ENCODE assay signal across 25 cellular contexts in genomic region chr16:49750341-49751011, GRCh38.
DNase-seq lines count a peak whose midpoint lies in the region; ATAC-seq and TF ChIP-seq lines count a peak whose summit lies in the region.
"Had no signal": no experiment of that assay in that cellular context is flagged by ENCODE, and none has a peak within 500 bp of the region (broad histone marks: within the 10 kb centered on the region; RNA-seq: fewer than 3 reads in every experiment).

No MANE protein-coding gene starts in this region.

- TF ChIP-seq EP300 in SK-N-SH (IDR thresholded peaks at IDR 0.05; ENCODE audit: borderline replicate concordance in 1 of 2, low read depth in 1 of 2, low read length in 1 of 2): peak in 1 of 2 experiments; percentile 55; a peak in 1 of 4 replicates

- no peak overlapping the region for H3K4me2 ChIP-seq in H9 (ENCODE audit: insufficient read depth, insufficient read length, low read length)
- peak overlapping the region; percentile 28; the same call in 1 of the 2 replicates for H3K4me2 ChIP-seq in SK-N-SH

- H2AFZ ChIP-seq in H9 (ENCODE audit: low read length) (no peak overlapping the region), SK-N-SH (ENCODE audit: low read depth) (no peak overlapping the region)

- H4K20me1 ChIP-seq in H9 (ENCODE audit: control insufficient read depth, insufficient read depth, insufficient read length) (no peaks in the 10 kb centered on the region), SK-N-SH (ENCODE audit: insufficient read depth) (no peaks in the 10 kb centered on the region)

- H3K9me3 Mint-ChIP-seq in H9: no peaks in the 10 kb centered on the region
- H3K9me3 Mint-ChIP-seq: activated CD4-positive, alpha-beta T cell treated with anti-CD3 and anti-CD28 coated beads, Interleukin-2, amount 10 ng/mL, durations not matched to agents 7 days and 5 days; central memory CD8-positive, alpha-beta T cell; type B pancreatic cell had no signal

- H3K36me3 Mint-ChIP-seq in H9 (ENCODE audit: insufficient read depth in 1 of 3, low read depth in 3 of 3): peaks cover 0 to 4% (median 0%) of the 10 kb centered on the region in 3 experiments; a peak in 1 of 7 replicates
- H3K36me3 Mint-ChIP-seq: CD8-positive, alpha-beta memory T cell; type B pancreatic cell had no signal

- peak overlapping the region; percentile 22 to 66 (median 35); a peak in 5 of 7 replicates for H3K27ac Mint-ChIP-seq in H9
- H3K27ac Mint-ChIP-seq: activated CD4-positive, alpha-beta T cell treated with anti-CD3 and anti-CD28 coated beads, Interleukin-2, amount 10 ng/mL, durations not matched to agents 7 days and 5 days; CD8-positive, alpha-beta memory T cell; type B pancreatic cell had no signal

- no peak for DNase-seq in H9
- DNase-seq in SK-N-SH: peak; percentile 83
- peak; percentile 24 for DNase-seq in fibroblast of pulmonary artery (ENCODE audit: low read depth)
- no peak for DNase-seq in omental fat pad (ENCODE audit: low spot score)
- no peak for DNase-seq in globus pallidus (ENCODE audit: low spot score)
- no peak for DNase-seq in dedifferentiated amniotic fluid mesenchymal stem cell (ENCODE audit: extremely low spot score)
- no peak for DNase-seq in NCI-H2029 treated with DMSO at 0.1 percent for 48 hours (lab: John Stamatoyannopoulos, UW)
- DNase-seq: activated CD4-positive, alpha-beta T cell treated with anti-CD3 and anti-CD28 coated beads, Interleukin-2, amount 10 ng/mL, durations not matched to agents 7 days and 5 days; activated effector memory CD4-positive, alpha-beta T cell treated with Interleukin-2 at 50 U/mL for 16 hours; CD8-positive, alpha-beta memory T cell; DMS79 treated with DMSO at 0.1 percent for 48 hours; effector CD8-positive, alpha-beta T cell; Karpas-422; left ventricle myocardium superior; mucosa of descending colon; NCI-H1105; NCI-H2081 treated with DMSO at 0.1 percent for 48 hours; NCI-H526 treated with DMSO at 0.1 percent for 48 hours; spleen; stimulated activated CD4-positive, alpha-beta T cell treated with anti-CD3 and anti-CD28 coated beads, Interleukin-4, amount 100 ng/mL, for 4 hours; T-helper 1 cell had no signal

- WGBS in H9 (ENCODE audit: extremely low coverage, insufficient read length, low lambda C conversion rate): no CpG with 5 or more reads among the region's 17 CpGs
- 21% methylated on average over 17 of the region's 17 CpGs for WGBS in SK-N-SH (ENCODE audit: low lambda C conversion rate)

- no peak overlapping the region for H2BK15ac ChIP-seq in H9 (ENCODE audit: low read depth, low read length)

- H3K9me3 ChIP-seq in H9 (ENCODE audit: control insufficient read depth, low read depth, low read length) (no peaks in the 10 kb centered on the region), SK-N-SH (no peaks in the 10 kb centered on the region)
- H3K9me3 ChIP-seq: esophagus muscularis mucosa, mucosa of descending colon, neutrophil, spleen had no signal

- H3K9me2 ChIP-seq in SK-N-SH: no peaks in the 10 kb centered on the region

- H2BK12ac ChIP-seq in H9 (ENCODE audit: insufficient read length, low read depth, low read length): no peak overlapping the region

- no peak overlapping the region for H2BK5ac ChIP-seq in H9 (ENCODE audit: insufficient read length, low read length)

- H2BK20ac ChIP-seq in H9 (ENCODE audit: low read depth, low read length, poor library complexity, severe bottlenecking): no peak overlapping the region

- peak; percentile 49 for ATAC-seq in omental fat pad (ENCODE audit: low FRiP score)
- ATAC-seq: left ventricle myocardium superior, mucosa of descending colon had no signal

- POLR2A ChIA-PET in SK-N-SH (lab: Yijun Ruan, JAX): interaction anchor here (1.0 kb wide), 1 partner anchor 86 kb away, joined by 3 read pairs; no protein-coding TSS in a partner anchor

- H3K4me1 ChIP-seq in H9 (ENCODE audit: insufficient read depth, low read length) (peaks cover 17% of the 10 kb centered on the region; the same call in 1 of the 2 replicates), SK-N-SH (ENCODE audit: control insufficient read depth in 1 of 2, insufficient read depth in 2 of 2, low read depth in 1 of 2, low read length in 1 of 2) (peaks cover 9 to 83% of the 10 kb centered on the region in 2 experiments; a peak in 3 of 4 replicates)

- no peaks in the 10 kb centered on the region; the same call in 1 of the 2 replicates for H3K79me2 ChIP-seq in H9 (ENCODE audit: insufficient read depth, low read length)
- H3K79me2 ChIP-seq in SK-N-SH (ENCODE audit: insufficient read depth): no peaks in the 10 kb centered on the region

- no peak overlapping the region for H3K23ac ChIP-seq in H9 (ENCODE audit: insufficient read length, low read depth, low read length)

- H3T11ph ChIP-seq in H9 (ENCODE audit: low read length): no peak overlapping the region

- H3K14ac ChIP-seq in H9 (ENCODE audit: insufficient read depth, low read length): peak overlapping the region; percentile 39; the same call in 1 of the 2 replicates

- peaks cover 48 to 67% of the 10 kb centered on the region in 2 experiments for H3K4me1 Mint-ChIP-seq in H9
- H3K4me1 Mint-ChIP-seq: central memory CD8-positive, alpha-beta T cell had no signal

- H3K36me3 ChIP-seq in SK-N-SH (replicated peaks in 1 of 2; ENCODE audit: control insufficient read depth in 1 of 2, insufficient read depth in 2 of 2, low read length in 1 of 2): no peaks in the 10 kb centered on the region
- H3K36me3 ChIP-seq: esophagus muscularis mucosa, neutrophil, spleen had no signal

- CTCF ChIA-PET in SK-N-SH (lab: Yijun Ruan, JAX): interaction anchor here (0.6 to 3.1 kb wide), 6 partner anchors 86 to 343 kb away, joined by 3 to 18 read pairs (median 4); no protein-coding TSS in a partner anchor

- H3K56ac ChIP-seq in H9 (ENCODE audit: insufficient read length, low read depth, low read length): no peak overlapping the region

- H3K4ac ChIP-seq in H9 (ENCODE audit: low read depth, low read length): no peak overlapping the region

- peak; percentile 31 for TF ChIP-seq RAD21 in SK-N-SH (IDR thresholded peaks at IDR 0.05; ENCODE audit: low read length)

- H4K5ac ChIP-seq in H9 (ENCODE audit: insufficient read length, low read depth, low read length): no peak overlapping the region

- no peaks in the 10 kb centered on the region for H3F3A ChIP-seq in SK-N-SH (replicated peaks; ENCODE audit: insufficient read depth)

- H3K27me3 ChIP-seq in H9 (ENCODE audit: insufficient read depth, low read length): no peaks in the 10 kb centered on the region
- H3K27me3 ChIP-seq in SK-N-SH (ENCODE audit: insufficient read depth): no peaks in the 10 kb centered on the region
- H3K27me3 ChIP-seq: esophagus muscularis mucosa had no signal

- H3K4me3 Mint-ChIP-seq in H9: no peak overlapping the region
- H3K4me3 Mint-ChIP-seq: activated CD4-positive, alpha-beta T cell treated with anti-CD3 and anti-CD28 coated beads, Interleukin-2, amount 10 ng/mL, durations not matched to agents 7 days and 5 days; CD8-positive, alpha-beta memory T cell; central memory CD8-positive, alpha-beta T cell; type B pancreatic cell had no signal

- H3K27ac ChIP-seq in H9 (ENCODE audit: insufficient read length, low read depth, low read length): no peak overlapping the region
- peak overlapping the region in 1 of 2 experiments; percentile 96; a peak in 2 of 4 replicates for H3K27ac ChIP-seq in SK-N-SH (ENCODE audit: low read depth in 2 of 2, low read length in 1 of 2)
- H3K27ac ChIP-seq: esophagus muscularis mucosa, neutrophil, spleen had no signal

- peaks cover 3% of the 10 kb centered on the region for H3K23me2 ChIP-seq in H9 (ENCODE audit: insufficient read length, low read depth, low read length, poor library complexity, severe bottlenecking)

- H2BK120ac ChIP-seq in H9 (ENCODE audit: low read depth, low read length, poor library complexity, severe bottlenecking): no peak overlapping the region

- H4K91ac ChIP-seq in H9 (ENCODE audit: insufficient read length, low read depth, low read length): no peak overlapping the region

- H3K27me3 Mint-ChIP-seq in H9 (ENCODE audit: low read depth): no peaks in the 10 kb centered on the region; the same call in 1 of the 2 replicates

- H3K9ac ChIP-seq in H9 (ENCODE audit: extremely low read depth, insufficient read length, low read length): no peak overlapping the region
- H3K9ac ChIP-seq in SK-N-SH: no peak overlapping the region

- no peak for TF ChIP-seq CTCF in H9 (conservative IDR thresholded peaks at IDR 0.05)
- TF ChIP-seq CTCF in SK-N-SH (IDR thresholded peaks at IDR 0.05): no peak
- TF ChIP-seq CTCF in fibroblast of pulmonary artery (IDR thresholded peaks at IDR 0.05; ENCODE audit: low read length, missing control alignments): peak; percentile 5
- no peak for TF ChIP-seq CTCF in omental fat pad (IDR thresholded peaks at IDR 0.05)

- no peak overlapping the region for H3K4me3 ChIP-seq in SK-N-SH (ENCODE audit: low read depth in 2 of 2, low read length in 1 of 2)
- H3K4me3 ChIP-seq in fibroblast of pulmonary artery (replicated peaks; ENCODE audit: low read depth, low read length): no peak overlapping the region
- H3K4me3 ChIP-seq: esophagus muscularis mucosa, mucosa of descending colon, spleen had no signal

- H3K18ac ChIP-seq in H9 (ENCODE audit: insufficient read length, low read depth, low read length): no peak overlapping the region

- no peak overlapping the region for H2AK5ac ChIP-seq in H9 (ENCODE audit: insufficient read length, low read length)

- no peak overlapping the region for H4K8ac ChIP-seq in H9 (replicated peaks; ENCODE audit: insufficient read length, low read depth, low read length)

- H3K79me1 ChIP-seq in H9 (ENCODE audit: insufficient read depth, low read depth, low read length, poor library complexity, severe bottlenecking): no peaks in the 10 kb centered on the region

TF ChIP-seq in SK-N-SH, 30 proteins besides CTCF, POLR2A, EP300 and RAD21 (continues in another document):
- TF ChIP-seq NFIC (IDR thresholded peaks at IDR 0.05; ENCODE audit: borderline replicate concordance) (no peak), CHD2 (IDR thresholded peaks at IDR 0.05; ENCODE audit: low read length, partially characterized antibody) (peak; percentile 3), USF1 (IDR thresholded peaks at IDR 0.05; ENCODE audit: borderline replicate concordance, low read depth) (no peak), MXI1 (IDR thresholded peaks at IDR 0.05; ENCODE audit: low read depth, low read length) (peak; percentile 63; the same call in 1 of the 2 replicates)

Comparison
In these comparisons a context has a peak if more than half of its experiments do, and no peak if none do; other contexts are left out.
1. DNase-seq: peak in SK-N-SH (single experiment) and fibroblast of pulmonary artery (single experiment); none in H9 (single experiment), omental fat pad (single experiment), globus pallidus (single experiment), dedifferentiated amniotic fluid mesenchymal stem cell (single experiment) and NCI-H2029 treated with DMSO at 0.1 percent for 48 hours (single experiment).